ENCODE assay signal across 8 cellular contexts in genomic region chr15:45137703-45138102, GRCh38. TPM values are rescaled to one million over a fixed set of nuclear protein-coding genes. Genes with fewer than 3 reads are reported as not detected.
"Had no signal": no experiment of that assay in that cellular context is flagged by ENCODE, and none has a peak within 500 bp of the region (broad histone marks: within the 10 kb centered on the region; RNA-seq: fewer than 3 reads in every experiment).

No MANE protein-coding gene starts in this region.

- H3K36me3 ChIP-seq: HAP-1 had no signal

- DNase-seq: GOT3, H7, IMR-90, KG1 had no signal

- H3K9me3 ChIP-seq: HAP-1 had no signal

- H3K4me3 ChIP-seq: HAP-1, K562 had no signal

RNA-seq across cellular contexts. Expression of gene DUOX1, which starts 7.9 kb away (rescaled TPM):
- total RNA-seq: H4, IMR-90 had no signal

RNA-seq across cellular contexts. Expression of gene DUOXA1, which starts 8.0 kb away (rescaled TPM):
- total RNA-seq: H4, H7, IMR-90 had no signal

RNA-seq across cellular contexts. Expression of gene DUOXA2, which starts 23.6 kb away (rescaled TPM):
- total RNA-seq: H4, H7, HT-29, IMR-90, K562 had no signal

RNA-seq across cellular contexts. Expression of gene DUOX2, which starts 23.7 kb away (rescaled TPM):
- total RNA-seq: H7, IMR-90 had no signal
